In the genomic region with DNA sequence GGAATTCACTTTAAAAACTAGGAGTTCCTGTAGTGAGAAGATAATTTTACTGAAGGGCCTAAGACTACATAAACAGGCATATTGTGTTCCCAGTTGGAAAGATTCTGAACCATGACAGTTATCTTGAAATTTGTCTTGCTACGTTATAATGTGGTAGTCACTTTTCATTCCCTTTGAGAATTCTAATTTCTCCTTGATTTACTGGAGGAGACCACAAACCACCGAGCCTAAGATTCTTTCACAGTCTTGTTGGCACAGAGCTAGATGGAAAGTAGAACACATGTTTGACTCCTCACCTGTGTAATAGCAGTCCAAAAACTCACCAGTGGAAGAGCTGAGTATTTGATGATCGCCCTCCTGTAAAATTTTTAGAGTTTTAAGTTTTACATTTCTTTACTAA, we compare ENCODE assay signal across 23 cellular contexts.
"Had no signal": no experiment of that assay in that cellular context is flagged by ENCODE, and none has a peak within 500 bp of the region (broad histone marks: within the 10 kb centered on the region; RNA-seq: fewer than 3 reads in every experiment).

No MANE protein-coding gene starts in this region.

- H3K4me3 ChIP-seq: colonic mucosa, esophagus squamous epithelium, gastrocnemius medialis, heart right ventricle, left lung, lower lobe of right lung, mucosa of descending colon had no signal

- H3K27ac Mint-ChIP-seq: dendritic cell treated with granulocyte-macrophage colony-stimulating factor and Interleukin-4, amounts not matched to agents 40 ng/mL and 50 ng/mL, for 4 days; effector memory CD8-positive, alpha-beta T cell; endodermal cell; mesothelial cell of epicardium had no signal

- ATAC-seq: effector memory CD8-positive, alpha-beta T cell; esophagus mucosa; gastrocnemius medialis; heart right ventricle; left cardiac atrium; left lung; left ventricle myocardium superior; lower lobe of right lung; mucosa of descending colon had no signal

- H3K27me3 Mint-ChIP-seq: dendritic cell treated with granulocyte-macrophage colony-stimulating factor and Interleukin-4, amounts not matched to agents 40 ng/mL and 50 ng/mL, for 4 days; effector memory CD8-positive, alpha-beta T cell; naive B cell had no signal

- H3K9me3 ChIP-seq: colonic mucosa, esophagus squamous epithelium, gastrocnemius medialis, heart right ventricle, left lung, lower lobe of right lung, mucosa of descending colon had no signal

- H3K4me3 Mint-ChIP-seq: dendritic cell treated with granulocyte-macrophage colony-stimulating factor and Interleukin-4, amounts not matched to agents 40 ng/mL and 50 ng/mL, for 4 days; effector memory CD8-positive, alpha-beta T cell; endodermal cell; mesothelial cell of epicardium had no signal

- DNase-seq: colonic mucosa; cortex of kidney; effector CD8-positive, alpha-beta T cell; effector memory CD8-positive, alpha-beta T cell; endodermal cell; esophagus squamous epithelium; foreskin fibroblast; foreskin melanocyte; gastrocnemius medialis; glutamatergic neuron; head of caudate nucleus; heart right ventricle; hippocampal formation; left cardiac atrium; left lung; left ventricle myocardium superior; lower lobe of right lung; mesenchymal stem cell; mucosa of descending colon; naive B cell had no signal

- H3K36me3 Mint-ChIP-seq: naive B cell had no signal
